Comparison of ENCODE assay signal across 20 cellular contexts in the genomic region with DNA sequence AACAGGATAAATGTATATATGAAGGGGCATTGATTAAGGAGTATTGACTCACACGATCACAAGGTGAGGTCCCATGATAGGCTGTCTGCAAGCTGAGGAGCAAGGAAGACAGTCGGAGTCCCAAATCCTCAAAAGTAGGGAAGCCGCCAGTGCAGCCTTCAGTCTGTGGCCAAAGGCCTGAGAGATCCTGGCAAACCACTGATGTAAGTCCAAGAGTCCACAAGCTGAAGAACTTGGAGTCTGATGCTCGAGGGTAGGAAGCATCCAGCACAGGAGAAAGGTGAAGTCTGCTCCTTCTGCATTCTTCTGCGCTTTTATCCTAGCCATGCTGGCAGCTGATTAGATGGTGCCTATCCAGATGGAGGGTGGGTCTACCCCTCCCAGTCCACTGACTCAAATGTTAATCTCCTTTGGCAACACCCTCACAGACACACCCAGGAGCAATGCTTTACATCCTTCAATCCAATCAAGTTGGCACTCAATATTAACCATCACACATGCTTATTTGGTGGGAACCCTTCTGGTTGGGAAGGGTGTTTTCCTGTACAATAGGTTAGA. TPM values are rescaled to one million over a fixed set of nuclear protein-coding genes. Genes with fewer than 3 reads are reported as not detected.
"Had no signal": no experiment of that assay in that cellular context is flagged by ENCODE, and none has a peak within 500 bp of the region (broad histone marks: within the 10 kb centered on the region; RNA-seq: fewer than 3 reads in every experiment).

No MANE protein-coding gene starts in this region.

- H3K27me3 Mint-ChIP-seq: activated CD4-positive, alpha-beta memory T cell treated with anti-CD3 and anti-CD28 coated beads, Interleukin-2, amount 10 ng/mL, durations not matched to agents 7 days and 5 days; activated CD4-positive, alpha-beta T cell treated with anti-CD3 and anti-CD28 coated beads, Interleukin-2, amount 10 ng/mL, durations not matched to agents 24 days and 14 days; activated naive CD4-positive, alpha-beta T cell treated with anti-CD3 and anti-CD28 coated beads, Interleukin-2, amount 10 ng/mL, durations not matched to agents 7 days and 5 days; activated naive CD8-positive, alpha-beta T cell treated with anti-CD3 and anti-CD28 coated beads, Interleukin-2, amount 10 ng/mL, durations not matched to agents 7 days and 5 days; activated T-cell treated with anti-CD3 and anti-CD28 coated beads, Interleukin-2, amount 50 U/mL, for 24 hours; brain; naive B cell; progenitor cell of endocrine pancreas; stimulated activated naive CD8-positive, alpha-beta T cell treated with anti-CD3 and anti-CD28 coated beads, Interleukin-15, Interleukin-2, amounts not matched to agents 100 ng/mL and 50 ng/mL, for 24 hours; T-cell had no signal

- H3K4me3 Mint-ChIP-seq: activated CD4-positive, alpha-beta memory T cell treated with anti-CD3 and anti-CD28 coated beads, Interleukin-2, amount 10 ng/mL, durations not matched to agents 7 days and 5 days; activated CD4-positive, alpha-beta T cell treated with anti-CD3 and anti-CD28 coated beads, Interleukin-2, amount 10 ng/mL, durations not matched to agents 24 days and 14 days; activated naive CD4-positive, alpha-beta T cell treated with anti-CD3 and anti-CD28 coated beads, Interleukin-2, amount 10 ng/mL, durations not matched to agents 7 days and 5 days; activated naive CD8-positive, alpha-beta T cell treated with anti-CD3 and anti-CD28 coated beads, Interleukin-2, amount 10 ng/mL, durations not matched to agents 7 days and 5 days; activated T-cell treated with anti-CD3 and anti-CD28 coated beads, Interleukin-2, amount 50 U/mL, for 24 hours; brain; mesothelial cell of epicardium; naive B cell; nephron progenitor cell; stimulated activated effector memory CD8-positive, alpha-beta T cell treated with anti-CD3 and anti-CD28 coated beads, Interleukin-12 subunit alpha, Interleukin-12 subunit beta, amount 100 ng/mL, for 72 hours; T-cell had no signal

- H3K27ac Mint-ChIP-seq: activated CD4-positive, alpha-beta memory T cell treated with anti-CD3 and anti-CD28 coated beads, Interleukin-2, amount 10 ng/mL, durations not matched to agents 7 days and 5 days; activated naive CD4-positive, alpha-beta T cell treated with anti-CD3 and anti-CD28 coated beads, Interleukin-2, amount 10 ng/mL, durations not matched to agents 7 days and 5 days; activated naive CD8-positive, alpha-beta T cell treated with anti-CD3 and anti-CD28 coated beads, Interleukin-2, amount 10 ng/mL, durations not matched to agents 7 days and 5 days; mesothelial cell of epicardium; naive B cell; nephron progenitor cell had no signal

- H3K9me3 Mint-ChIP-seq: activated CD4-positive, alpha-beta memory T cell treated with anti-CD3 and anti-CD28 coated beads, Interleukin-2, amount 10 ng/mL, durations not matched to agents 7 days and 5 days; activated CD4-positive, alpha-beta T cell treated with anti-CD3 and anti-CD28 coated beads, Interleukin-2, amount 10 ng/mL, durations not matched to agents 24 days and 14 days; activated naive CD4-positive, alpha-beta T cell treated with anti-CD3 and anti-CD28 coated beads, Interleukin-2, amount 10 ng/mL, durations not matched to agents 7 days and 5 days; activated naive CD8-positive, alpha-beta T cell treated with anti-CD3 and anti-CD28 coated beads, Interleukin-2, amount 10 ng/mL, durations not matched to agents 7 days and 5 days; activated T-cell treated with anti-CD3 and anti-CD28 coated beads, Interleukin-2, amount 50 U/mL, for 24 hours; immature natural killer cell; mesothelial cell of epicardium; naive B cell; stimulated activated effector memory CD8-positive, alpha-beta T cell treated with anti-CD3 and anti-CD28 coated beads, Interleukin-12 subunit alpha, Interleukin-12 subunit beta, amount 100 ng/mL, for 72 hours; stimulated activated naive CD8-positive, alpha-beta T cell treated with anti-CD3 and anti-CD28 coated beads, Interleukin-15, Interleukin-2, amounts not matched to agents 100 ng/mL and 50 ng/mL, for 24 hours; T-cell had no signal

- DNase-seq: activated CD8-positive, alpha-beta memory T cell treated with anti-CD3 and anti-CD28 coated beads, Interleukin-2, amount 50 U/mL, for 48 hours; activated gamma-delta T cell; activated naive CD8-positive, alpha-beta T cell treated with anti-CD3 and anti-CD28 coated beads, Interleukin-2, amount 10 ng/mL, durations not matched to agents 7 days and 5 days; activated T-cell treated with anti-CD3 and anti-CD28 coated beads, Interleukin-2, amount 50 U/mL, for 24 hours; cortex of kidney; kidney; ovary had no signal

RNA-seq across cellular contexts. Expression of a gene that starts 55.1 kb away (rescaled TPM):
- total RNA-seq: foreskin keratinocyte had no signal
